In genomic region chr5:163407034-163407652, GRCh38 we compare ENCODE assay signal across 8 cellular contexts. TPM values are rescaled to one million over a fixed set of nuclear protein-coding genes. Genes with fewer than 3 reads are reported as not detected.
DNase-seq lines count a peak whose midpoint lies in the region; ATAC-seq and TF ChIP-seq lines count a peak whose summit lies in the region.

No MANE protein-coding gene starts in this region.

- peak; percentile 88 for ATAC-seq in GM21619 (IDR thresholded peaks at IDR 0.05; ENCODE audit: unreplicated experiment)
- ATAC-seq in HG03565 (IDR thresholded peaks at IDR 0.05; ENCODE audit: unreplicated experiment): peak; percentile 90

- in situ Hi-C loops in GM13977 (cut with MboI; ENCODE audit: low pct_unique_long_range_greater_than_20kb, low sequenced_read_pairs, unreplicated experiment): no loop called here

- DNase-seq in GM13977 (ENCODE audit: low spot score) (peak; percentile 18), fibroblast of mammary gland (ENCODE audit: low read depth) (peak; percentile 17), NCI-H345 (lab: John Stamatoyannopoulos, UW) (no peak), DMS 273 (lab: John Stamatoyannopoulos, UW; ENCODE audit: unreplicated experiment) (no peak), Peyer's patch (no peak), NCI-H2171 (lab: John Stamatoyannopoulos, UW) (no peak)

- peaks cover 0 to 3% (median 0%) of the 10 kb centered on the region in 4 donors for H3K4me1 ChIP-seq in Peyer's patch

- TF ChIP-seq CTCF in GM13977 (IDR thresholded peaks at IDR 0.05; ENCODE audit: extremely low read depth, insufficient read depth, missing control alignments) (no peak), fibroblast of mammary gland (conservative IDR thresholded peaks at IDR 0.05; ENCODE audit: control insufficient read depth, insufficient read depth, low read depth, low read length) (no peak), Peyer's patch (IDR thresholded peaks at IDR 0.05) (no peak)

- H3K9me3 ChIP-seq in Peyer's patch: no peaks in the 10 kb centered on the region

- H3K4me3 ChIP-seq in fibroblast of mammary gland (ENCODE audit: control insufficient read depth, low read depth, low read length) (no peak overlapping the region), Peyer's patch (no peak overlapping the region)

- TF ChIP-seq POLR2A in Peyer's patch (IDR thresholded peaks at IDR 0.05): no peak

- no peaks in the 10 kb centered on the region for H3K27me3 ChIP-seq in Peyer's patch

- no peaks in the 10 kb centered on the region for H3K36me3 ChIP-seq in Peyer's patch

- H3K27ac ChIP-seq in Peyer's patch: no peak overlapping the region

RNA-seq across cellular contexts. Expression of gene CCNG1, which starts 30.3 kb away (rescaled TPM):
- total RNA-seq in Peyer's patch: 100 to 1,000 TPM; 213 to 306 (median 246) TPM

RNA-seq across cellular contexts. Expression of gene NUDCD2, which starts 52.8 kb away (rescaled TPM):
- 1 to 10 TPM; 2.5 to 4.7 (median 3.4) TPM for total RNA-seq in Peyer's patch

RNA-seq across cellular contexts. Expression of gene HMMR, which starts 53.3 kb away (rescaled TPM):
- total RNA-seq in Peyer's patch: 1 to 10 TPM; 1.1 to 3.3 (median 1.9) TPM

Comparison
In these comparisons a context has a peak if more than half of its experiments do, and no peak if none do; other contexts are left out.
1. DNase-seq: peak in GM13977 (single experiment) and fibroblast of mammary gland (single experiment); none in NCI-H345 (single experiment), DMS 273 (single experiment), Peyer's patch (0 of 3) and NCI-H2171 (single experiment).